ENCODE assay signal across 8 cellular contexts in the genomic region with DNA sequence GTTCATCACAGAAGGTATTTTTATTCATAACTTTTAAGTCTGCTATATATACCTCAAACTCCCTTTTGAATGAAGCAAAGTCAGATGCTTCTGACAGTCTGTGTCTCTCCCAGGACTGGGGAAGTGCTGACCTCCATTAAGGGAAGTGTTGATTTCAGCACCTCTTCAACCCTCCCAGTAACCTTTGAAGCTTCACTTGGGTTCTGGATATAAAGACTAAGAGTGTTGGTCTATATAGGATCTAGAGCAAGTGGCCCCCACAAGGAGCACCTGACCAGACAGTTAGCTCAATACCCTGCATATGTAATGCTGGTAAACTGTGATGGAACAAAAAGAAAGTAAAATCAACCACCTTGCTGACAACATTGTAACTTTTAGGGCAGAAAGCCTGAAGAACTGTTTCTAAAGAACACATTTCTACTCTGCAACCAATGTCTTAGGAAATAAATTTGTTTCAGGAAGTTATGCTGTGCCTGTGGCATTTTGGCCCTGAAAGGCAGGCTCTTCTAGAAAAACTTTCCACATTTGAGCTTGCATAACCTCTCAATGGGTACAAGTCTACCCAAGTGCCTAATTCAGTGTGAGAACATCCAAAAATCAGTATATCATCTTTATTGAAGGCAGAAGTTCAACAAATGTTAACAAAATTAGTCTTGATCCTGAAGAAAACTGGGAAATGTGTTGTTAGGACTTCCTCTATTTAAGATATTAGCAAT. TPM values are rescaled to one million over a fixed set of nuclear protein-coding genes. Genes with fewer than 3 reads are reported as not detected.
DNase-seq lines count a peak whose midpoint lies in the region; ATAC-seq and TF ChIP-seq lines count a peak whose summit lies in the region.

No MANE protein-coding gene starts in this region.

- TF ChIP-seq EP300 in transverse colon (IDR thresholded peaks at IDR 0.05; ENCODE audit: low read depth) = no peak

- TF ChIP-seq CTCF in transverse colon (IDR thresholded peaks at IDR 0.05) = no peak

- in situ Hi-C loops in transverse colon (cut with MboI; ENCODE audit: low pct_ligation_motif_present in 1 of 4, low pct_unique_long_range_greater_than_20kb in 1 of 4, low sequenced_read_pairs in 3 of 4) = no loop called here

- H3K27ac ChIP-seq in transverse colon (peak overlapping the region; percentile 63 to 72 (median 67)), caudate nucleus (ENCODE audit: low read depth, low read length) (no peak overlapping the region)

- H3K4me1 ChIP-seq in transverse colon = peaks cover 0 to 28% (median 5%) of the 10 kb centered on the region in 4 donors

- peaks cover 61% of the 10 kb centered on the region for H3K4me1 Mint-ChIP-seq in activated naive CD4-positive, alpha-beta T cell treated with anti-CD3 and anti-CD28 coated beads for 36 hours (ENCODE audit: low read depth)
- peaks cover 51 to 79% of the 10 kb centered on the region in 2 donors for H3K4me1 Mint-ChIP-seq in effector memory CD8-positive, alpha-beta T cell (ENCODE audit: low read depth in 2 of 2)

- CTCF ChIA-PET in activated naive CD4-positive, alpha-beta T cell treated with anti-CD3 and anti-CD28 coated beads for 36 hours (lab: Charles Lee) = interaction anchor here (1.0 kb wide), 1 partner anchor 32 kb away, joined by 5 read pairs; the partner anchor contains the start of gene AP4B1

- peak; percentile 17 for ATAC-seq in effector memory CD8-positive, alpha-beta T cell (replicated peaks)
- ATAC-seq in left lobe of liver = no peak
- ATAC-seq in GM19467 (IDR thresholded peaks at IDR 0.05; ENCODE audit: unreplicated experiment) = no peak

- no peaks in the 10 kb centered on the region for H3K36me3 ChIP-seq in transverse colon

- H3K9me3 ChIP-seq in transverse colon = no peaks in the 10 kb centered on the region

- peak overlapping the region; percentile 98 for H3K27ac Mint-ChIP-seq in activated naive CD4-positive, alpha-beta T cell treated with anti-CD3 and anti-CD28 coated beads for 36 hours
- H3K27ac Mint-ChIP-seq in effector memory CD8-positive, alpha-beta T cell = peak overlapping the region; percentile 92 to 97

- peak overlapping the region; percentile 85 for H3K4me3 Mint-ChIP-seq in activated naive CD4-positive, alpha-beta T cell treated with anti-CD3 and anti-CD28 coated beads for 36 hours
- peak overlapping the region; percentile 84 to 92 for H3K4me3 Mint-ChIP-seq in effector memory CD8-positive, alpha-beta T cell

- TF ChIP-seq POLR2A in transverse colon (IDR thresholded peaks at IDR 0.05) = no peak

- DNase-seq in activated naive CD4-positive, alpha-beta T cell treated with anti-CD3 and anti-CD28 coated beads for 36 hours = peak; percentile 29
- no peak for DNase-seq in activated naive CD4-positive, alpha-beta T cell treated with anti-CD3 and anti-CD28 coated beads, Interleukin-2, amount 50 U/mL, for 16 hours
- DNase-seq in NOMO-1 treated with dmso at 0.1 percent for 144 hours (lab: John Stamatoyannopoulos, UW; ENCODE audit: unreplicated experiment) (peak; percentile 57), transverse colon (no peak), left lobe of liver (ENCODE audit: low spot score) (no peak), caudate nucleus (lab: John Stamatoyannopoulos, UW) (no peak)
- DNase-seq in effector memory CD8-positive, alpha-beta T cell = no peak

- H3K36me3 Mint-ChIP-seq in activated naive CD4-positive, alpha-beta T cell treated with anti-CD3 and anti-CD28 coated beads for 36 hours (ENCODE audit: low read depth) = peaks cover 14% of the 10 kb centered on the region
- H3K36me3 Mint-ChIP-seq in effector memory CD8-positive, alpha-beta T cell (ENCODE audit: insufficient read depth) = peaks cover 9% of the 10 kb centered on the region

- H3K9me3 Mint-ChIP-seq in activated naive CD4-positive, alpha-beta T cell treated with anti-CD3 and anti-CD28 coated beads for 36 hours = no peaks in the 10 kb centered on the region
- peaks cover 0 to 5% of the 10 kb centered on the region in 2 donors for H3K9me3 Mint-ChIP-seq in effector memory CD8-positive, alpha-beta T cell

- no peak overlapping the region for H3K4me3 ChIP-seq in transverse colon

- no peaks in the 10 kb centered on the region for H3K27me3 Mint-ChIP-seq in activated naive CD4-positive, alpha-beta T cell treated with anti-CD3 and anti-CD28 coated beads for 36 hours (ENCODE audit: low read depth)
- no peaks in the 10 kb centered on the region for H3K27me3 Mint-ChIP-seq in effector memory CD8-positive, alpha-beta T cell

- no peaks in the 10 kb centered on the region for H3K27me3 ChIP-seq in transverse colon

- intact Hi-C loops in activated naive CD4-positive, alpha-beta T cell treated with anti-CD3 and anti-CD28 coated beads for 36 hours (cut with micrococcal nuclease) = loop anchor here (2.0 to 10.0 kb wide), 7 partner anchors 472 to 1255 kb away; partner anchors contain the start of genes BCAS2, CAPZA1, CSDE1 and MAGI3
- intact Hi-C loops in transverse colon (cut with DNase I; ENCODE audit: low total_unique reads) = no loop called here

RNA-seq across cellular contexts. Expression of gene PTPN22, which starts 0.9 kb away (rescaled TPM):
- total RNA-seq in activated naive CD4-positive, alpha-beta T cell treated with anti-CD3 and anti-CD28 coated beads for 36 hours = 10 to 100 TPM; 43.9 to 50.9 TPM
- total RNA-seq in transverse colon (10 to 100 TPM in 2 of 4 donors, 1 to 10 TPM in 2; 4.0 to 28.1 (median 11.2) TPM), left lobe of liver (0.38 TPM)

RNA-seq across cellular contexts. Expression of gene BCL2L15, which starts 15.0 kb away (rescaled TPM):
- under 1 TPM; 0.15 to 0.43 TPM for total RNA-seq in activated naive CD4-positive, alpha-beta T cell treated with anti-CD3 and anti-CD28 coated beads for 36 hours
- total RNA-seq in transverse colon (100 to 1,000 TPM in 1 of 4 donors, 10 to 100 TPM in 3; 51.3 to 584 (median 89.3) TPM), left lobe of liver (0.13 TPM)

RNA-seq across cellular contexts. Expression of gene AP4B1, which starts 32.2 kb away (rescaled TPM):
- 10 to 100 TPM; 35.7 to 40.2 TPM for total RNA-seq in activated naive CD4-positive, alpha-beta T cell treated with anti-CD3 and anti-CD28 coated beads for 36 hours
- total RNA-seq in transverse colon = 10 to 100 TPM in 2 of 4 donors, 1 to 10 TPM in 2; 7.2 to 37.2 (median 16.5) TPM
- total RNA-seq in left lobe of liver = 6.4 TPM

RNA-seq across cellular contexts. Expression of gene DCLRE1B, which starts 32.7 kb away (rescaled TPM):
- 10 to 100 TPM; 17.7 to 18.3 TPM for total RNA-seq in activated naive CD4-positive, alpha-beta T cell treated with anti-CD3 and anti-CD28 coated beads for 36 hours
- total RNA-seq in transverse colon (1 to 10 TPM in 3 of 4 donors, not detected in 1; 2.4 to 6.2 (median 2.9) TPM), left lobe of liver (1.6 TPM)

RNA-seq across cellular contexts. Expression of gene HIPK1, which starts 56.7 kb away (rescaled TPM):
- 10 to 100 TPM; 47.7 to 51.0 TPM for total RNA-seq in activated naive CD4-positive, alpha-beta T cell treated with anti-CD3 and anti-CD28 coated beads for 36 hours
- total RNA-seq in transverse colon = 10 to 100 TPM; 48.3 to 63.9 (median 53.1) TPM
- 27.1 TPM for total RNA-seq in left lobe of liver

Comparison
In these comparisons a context has a peak if more than half of its experiments do, and no peak if none do; other contexts are left out.
1. DNase-seq: peak in activated naive CD4-positive, alpha-beta T cell treated with anti-CD3 and anti-CD28 coated beads for 36 hours (single experiment) and NOMO-1 treated with dmso at 0.1 percent for 144 hours (single experiment); none in activated naive CD4-positive, alpha-beta T cell treated with anti-CD3 and anti-CD28 coated beads, Interleukin-2, amount 50 U/mL, for 16 hours (single experiment), effector memory CD8-positive, alpha-beta T cell (0 of 3), transverse colon (single experiment), left lobe of liver (single experiment) and caudate nucleus (0 of 61).
2. RNA of gene BCL2L15, which starts 15.0 kb away (total RNA-seq): 51.3 to 584 TPM in transverse colon; 0.15 to 0.43 TPM in activated naive CD4-positive, alpha-beta T cell treated with anti-CD3 and anti-CD28 coated beads for 36 hours and 0.13 TPM in left lobe of liver (single experiment); every median in the first group is over 10 times any median in the second.